Comparison of ENCODE assay signal across 12 cellular contexts in genomic region chr11:9754041-9754471, GRCh38.
DNase-seq lines count a peak whose midpoint lies in the region; ATAC-seq, FAIRE-seq and TF ChIP-seq lines count a peak whose summit lies in the region.
"Had no signal": no experiment of that assay in that cellular context is flagged by ENCODE, and none has a peak within 500 bp of the region (broad histone marks: within the 10 kb centered on the region; RNA-seq: fewer than 3 reads in every experiment).

No MANE protein-coding gene starts in this region.

- CTCF ChIA-PET in activated CD4-positive, alpha-beta memory T cell treated with anti-CD3 and anti-CD28 coated beads, Interleukin-2, amount 10 ng/mL, durations not matched to agents 7 days and 5 days (lab: Charles Lee): interaction anchor here (0.6 to 1.6 kb wide), 2 partner anchors 141 to 219 kb away, joined by 3 to 5 read pairs; no protein-coding TSS in a partner anchor

- FAIRE-seq in G401.6 (lab: Jason Lieb, UNC): peak; percentile 80

- peaks cover 25% of the 10 kb centered on the region for H3K79me2 ChIP-seq in OCI-LY3 (ENCODE audit: low read length)

- H3K4me2 ChIP-seq in OCI-LY3 (ENCODE audit: low read length): no peak overlapping the region

- H3K36me3 ChIP-seq in OCI-LY3 (replicated peaks; ENCODE audit: low read depth, low read length) (peaks cover 31% of the 10 kb centered on the region), esophagus (ENCODE audit: control insufficient read depth in 2 of 2, insufficient read depth in 2 of 2, low read length in 1 of 2) (peaks cover 0 to 4% of the 10 kb centered on the region in 2 donors)

- peak; percentile 85 for DNase-seq in renal cortical epithelial cell (ENCODE audit: low read depth)
- no peak for DNase-seq in activated CD4-positive, alpha-beta memory T cell treated with anti-CD3 and anti-CD28 coated beads, Interleukin-2, amount 10 ng/mL, durations not matched to agents 7 days and 5 days
- DNase-seq in RPMI8226: no peak
- DNase-seq in SHP77 treated with DMSO at 0.1 percent for 48 hours (lab: John Stamatoyannopoulos, UW): no peak
- DNase-seq: activated T-cell treated with anti-CD3 and anti-CD28 coated beads for 4 hours, foreskin melanocyte, left ventricle myocardium superior, testis had no signal

- no peak overlapping the region for H3K27ac Mint-ChIP-seq in activated CD4-positive, alpha-beta memory T cell treated with anti-CD3 and anti-CD28 coated beads, Interleukin-2, amount 10 ng/mL, durations not matched to agents 7 days and 5 days

- H3K27me3 ChIP-seq in OCI-LY3 (ENCODE audit: low read depth, low read length) (no peaks in the 10 kb centered on the region), esophagus (ENCODE audit: control insufficient read depth in 1 of 2, insufficient read depth in 2 of 2, low read length in 2 of 2) (no peaks in the 10 kb centered on the region)
- H3K27me3 ChIP-seq: testis had no signal

- H4K20me1 ChIP-seq in OCI-LY3 (ENCODE audit: insufficient read depth, low read length): peaks cover 4% of the 10 kb centered on the region

- H3K9me3 Mint-ChIP-seq in activated CD4-positive, alpha-beta memory T cell treated with anti-CD3 and anti-CD28 coated beads, Interleukin-2, amount 10 ng/mL, durations not matched to agents 7 days and 5 days: no peaks in the 10 kb centered on the region

- H3K4me3 ChIP-seq in OCI-LY3 (ENCODE audit: low read length) (no peak overlapping the region), esophagus (ENCODE audit: low read depth in 1 of 2, low read length in 2 of 2) (no peak overlapping the region)
- H3K4me3 ChIP-seq: testis had no signal

- no peaks in the 10 kb centered on the region for H3K27me3 Mint-ChIP-seq in activated CD4-positive, alpha-beta memory T cell treated with anti-CD3 and anti-CD28 coated beads, Interleukin-2, amount 10 ng/mL, durations not matched to agents 7 days and 5 days

- H3K27ac ChIP-seq in OCI-LY3 (ENCODE audit: low read length) (peak overlapping the region; percentile 76), esophagus (ENCODE audit: low read depth in 2 of 2, low read length in 1 of 2) (peak overlapping the region; percentile 47 to 78)
- H3K27ac ChIP-seq: testis had no signal

- no peak overlapping the region for H3K9ac ChIP-seq in OCI-LY3 (ENCODE audit: low read length)

- no peak overlapping the region for H2AFZ ChIP-seq in OCI-LY3 (ENCODE audit: low read depth, low read length)

- no peak overlapping the region for H3K4me3 Mint-ChIP-seq in activated CD4-positive, alpha-beta memory T cell treated with anti-CD3 and anti-CD28 coated beads, Interleukin-2, amount 10 ng/mL, durations not matched to agents 7 days and 5 days

- POLR2A ChIA-PET in activated CD4-positive, alpha-beta memory T cell treated with anti-CD3 and anti-CD28 coated beads, Interleukin-2, amount 10 ng/mL, durations not matched to agents 7 days and 5 days (lab: Charles Lee): no interaction called here

- H3K9me3 ChIP-seq in OCI-LY3 (ENCODE audit: insufficient read depth, low read length) (no peaks in the 10 kb centered on the region), esophagus (ENCODE audit: control insufficient read depth in 2 of 2, insufficient read depth in 1 of 2, low read depth in 1 of 2, low read length in 1 of 2) (no peaks in the 10 kb centered on the region)
- H3K9me3 ChIP-seq: testis had no signal

- H3K4me1 ChIP-seq in OCI-LY3 (ENCODE audit: low read length): peaks cover 70% of the 10 kb centered on the region
- H3K4me1 ChIP-seq in esophagus (ENCODE audit: control insufficient read depth in 2 of 2, insufficient read depth in 2 of 2, low read length in 1 of 2): peaks cover 0 to 13% of the 10 kb centered on the region in 2 donors

- ATAC-seq in GM21528 (IDR thresholded peaks at IDR 0.05; ENCODE audit: low FRiP score, unreplicated experiment): no peak
- ATAC-seq: left ventricle myocardium superior had no signal

- H3K4me1 Mint-ChIP-seq in activated CD4-positive, alpha-beta memory T cell treated with anti-CD3 and anti-CD28 coated beads, Interleukin-2, amount 10 ng/mL, durations not matched to agents 7 days and 5 days: peaks cover 35% of the 10 kb centered on the region

- TF ChIP-seq CTCF in OCI-LY3 (IDR thresholded peaks at IDR 0.05; ENCODE audit: low read depth, low read length): no peak

- H3K36me3 Mint-ChIP-seq in activated CD4-positive, alpha-beta memory T cell treated with anti-CD3 and anti-CD28 coated beads, Interleukin-2, amount 10 ng/mL, durations not matched to agents 7 days and 5 days (ENCODE audit: low read depth): no peaks in the 10 kb centered on the region

- WGBS in esophagus, 2 donors: 56 to 64% methylated on average over 3 of the region's 3 CpGs
